Comparison of ENCODE assay signal across 28 cellular contexts in genomic region chr4:22850055-22850454, GRCh38.
DNase-seq lines count a peak whose midpoint lies in the region; ATAC-seq, FAIRE-seq and TF ChIP-seq lines count a peak whose summit lies in the region.
"Had no signal": no experiment of that assay in that cellular context is flagged by ENCODE, and none has a peak within 500 bp of the region (broad histone marks: within the 10 kb centered on the region; RNA-seq: fewer than 3 reads in every experiment).

No MANE protein-coding gene starts in this region.

- H3K79me2 ChIP-seq in GM12878 (ENCODE audit: control insufficient read depth, insufficient read depth, low read length): no peaks in the 10 kb centered on the region

- no peaks in the 10 kb centered on the region for H3K36me3 ChIP-seq in GM12878 (ENCODE audit: control insufficient read depth in 2 of 2, insufficient read depth in 2 of 2, low read length in 1 of 2)
- H3K36me3 ChIP-seq: BLaER1 treated with 17β-estradiol and CSF1 and Interleukin-3, amounts not matched to agents 10 nM and 100 nM; suprapubic skin had no signal

- H3K27me3 ChIP-seq in GM12878 (replicated peaks in 1 of 2; ENCODE audit: control insufficient read depth in 2 of 2, insufficient read depth in 2 of 2, low read length in 1 of 2): no peaks in the 10 kb centered on the region
- H3K27me3 ChIP-seq: BLaER1 treated with 17β-estradiol and CSF1 and Interleukin-3, amounts not matched to agents 10 nM and 100 nM; body of pancreas; suprapubic skin had no signal

- no peak for TF ChIP-seq RAD21 in GM12878 (IDR thresholded peaks at IDR 0.05; ENCODE audit: insufficient read depth, low read depth, low read length)

- POLR2A ChIA-PET in GM12878 (lab: Charles Lee): interaction anchor here (1.2 kb wide), 1 partner anchor 85 kb away, joined by 3 read pairs; no protein-coding TSS in a partner anchor

- no peak overlapping the region for H3K27ac ChIP-seq in GM12878 (ENCODE audit: control insufficient read depth, insufficient read depth)
- H3K27ac ChIP-seq: BLaER1 treated with 17β-estradiol and CSF1 and Interleukin-3, amounts not matched to agents 10 nM and 100 nM; body of pancreas; GM23248; suprapubic skin had no signal

- FAIRE-seq in GM12878 (lab: Jason Lieb, UNC): no peak
- FAIRE-seq: frontal cortex, GM12892, urothelium cell line had no signal

- no peaks in the 10 kb centered on the region for H3K4me1 ChIP-seq in GM12878 (ENCODE audit: control insufficient read depth, insufficient read depth, low read length)
- H3K4me1 ChIP-seq: BLaER1 treated with 17β-estradiol and CSF1 and Interleukin-3, amounts not matched to agents 10 nM and 100 nM; body of pancreas; suprapubic skin had no signal

- H2AFZ ChIP-seq in GM12878 (ENCODE audit: control insufficient read depth, low read depth, low read length): no peak overlapping the region
- H2AFZ ChIP-seq: GM23248 had no signal

- SMC1A ChIA-PET in GM12878 (lab: Charles Lee; ENCODE audit: uncharacterized antibody, unreplicated experiment): interaction anchor here (0.7 to 2.7 kb wide), 15 partner anchors 10 to 526 kb away, joined by 3 to 14 read pairs (median 3); no protein-coding TSS in a partner anchor

- no peak for TF ChIP-seq POLR2A in GM12878 (IDR thresholded peaks at IDR 0.05; ENCODE audit: low read depth, low read length)

- no peak for TF ChIP-seq CTCF in GM12878 (IDR thresholded peaks at IDR 0.05 in 2 of 3, conservative IDR thresholded peaks at IDR 0.05 in 1 of 3; ENCODE audit: control insufficient read depth in 2 of 3, extremely low read depth in 1 of 3, insufficient read depth in 1 of 3, low read depth in 3 of 3, low read length in 3 of 3)

- H3K9ac ChIP-seq in GM12878 (ENCODE audit: control insufficient read depth, insufficient read depth, low read length): no peak overlapping the region
- H3K9ac ChIP-seq: GM23248 had no signal

- H3K4me2 ChIP-seq in GM12878 (ENCODE audit: control insufficient read depth, insufficient read depth): no peak overlapping the region

- RAD21 ChIA-PET in GM12878 (lab: Charles Lee; ENCODE audit: unreplicated experiment): interaction anchor here (1.0 to 1.2 kb wide), 3 partner anchors 85 to 114 kb away, joined by 3 to 4 read pairs (median 3); no protein-coding TSS in a partner anchor

- DNase-seq in DMS 273 treated with DMSO at 0.1 percent for 48 hours (lab: John Stamatoyannopoulos, UW) (peak; percentile 52), NCI-H146 (lab: John Stamatoyannopoulos, UW) (peak; percentile 75), GM12878 (ENCODE audit: low read depth, low spot score) (no peak), NCI-H345 treated with DMSO at 0.1 percent for 48 hours (lab: John Stamatoyannopoulos, UW; ENCODE audit: unreplicated experiment) (no peak), nucleus accumbens (lab: John Stamatoyannopoulos, UW) (no peak)
- DNase-seq in activated CD4-positive, CD25-positive, alpha-beta regulatory T cell treated with anti-CD3 and anti-CD28 coated beads, Interleukin-2, amount 50 U/mL, for 72 hours: no peak
- no peak for DNase-seq in activated CD4-positive, alpha-beta T cell treated with anti-CD3 and anti-CD28 coated beads, Interleukin-2, amount 50 U/mL, for 48 hours
- DNase-seq: activated CD4-positive, alpha-beta T cell treated with anti-CD3 and anti-CD28 coated beads for 48 hours; activated naive CD4-positive, alpha-beta T cell; activated T-cell treated with anti-CD3 and anti-CD28 coated beads, Interleukin-2, amount 50 U/mL, for 24 hours; body of pancreas; dermis blood vessel endothelial cell; EL; GM23248; HFFc6; immature natural killer cell; naive B cell; NCI-H2029; NCI-H345; occipital lobe; SHP77 treated with DMSO at 0.1 percent for 48 hours; stimulated activated naive CD4-positive, alpha-beta T cell had no signal

- in situ Hi-C loops in GM12878 (cut with MboI): no loop called here

- no peak for TF ChIP-seq EP300 in GM12878 (IDR thresholded peaks at IDR 0.05; ENCODE audit: borderline replicate concordance in 1 of 2, control insufficient read depth in 1 of 2, low read depth in 2 of 2, low read length in 2 of 2)

- no peaks in the 10 kb centered on the region for H4K20me1 ChIP-seq in GM12878 (ENCODE audit: control insufficient read depth, insufficient read depth)
- H4K20me1 ChIP-seq: BLaER1 treated with 17β-estradiol and CSF1 and Interleukin-3, amounts not matched to agents 10 nM and 100 nM had no signal

- H3K9me3 ChIP-seq in GM12878 (replicated peaks; ENCODE audit: control insufficient read depth, insufficient read depth, low read length): no peaks in the 10 kb centered on the region
- H3K9me3 ChIP-seq: body of pancreas, suprapubic skin had no signal

- no TSS peak for BruUV-seq in GM12878 (replicated peaks; lab: Mats Ljungman, UMichigan)

- intact Hi-C loops in GM12878 (cut with micrococcal nuclease; ENCODE audit: unreplicated experiment): no loop called here

- CTCF ChIA-PET in GM12878 (lab: Yijun Ruan, JAX): interaction anchor here (0.7 to 2.0 kb wide), 6 partner anchors 10 to 492 kb away, joined by 3 to 6 read pairs (median 4); no protein-coding TSS in a partner anchor

- ATAC-seq in HG02623 (IDR thresholded peaks at IDR 0.05; ENCODE audit: unreplicated experiment): peak; percentile 16
- ATAC-seq in GM12878: peak; percentile 40
- ATAC-seq: body of pancreas had no signal

- no peak overlapping the region for H3K4me3 ChIP-seq in GM12878
- H3K4me3 ChIP-seq: BLaER1 treated with 17β-estradiol and CSF1 and Interleukin-3, amounts not matched to agents 10 nM and 100 nM; body of pancreas; GM23248 had no signal

TF ChIP-seq in GM12878, 131 proteins besides CTCF, POLR2A, EP300 and RAD21 (continues in another document):
- TF ChIP-seq, protein P1, sequence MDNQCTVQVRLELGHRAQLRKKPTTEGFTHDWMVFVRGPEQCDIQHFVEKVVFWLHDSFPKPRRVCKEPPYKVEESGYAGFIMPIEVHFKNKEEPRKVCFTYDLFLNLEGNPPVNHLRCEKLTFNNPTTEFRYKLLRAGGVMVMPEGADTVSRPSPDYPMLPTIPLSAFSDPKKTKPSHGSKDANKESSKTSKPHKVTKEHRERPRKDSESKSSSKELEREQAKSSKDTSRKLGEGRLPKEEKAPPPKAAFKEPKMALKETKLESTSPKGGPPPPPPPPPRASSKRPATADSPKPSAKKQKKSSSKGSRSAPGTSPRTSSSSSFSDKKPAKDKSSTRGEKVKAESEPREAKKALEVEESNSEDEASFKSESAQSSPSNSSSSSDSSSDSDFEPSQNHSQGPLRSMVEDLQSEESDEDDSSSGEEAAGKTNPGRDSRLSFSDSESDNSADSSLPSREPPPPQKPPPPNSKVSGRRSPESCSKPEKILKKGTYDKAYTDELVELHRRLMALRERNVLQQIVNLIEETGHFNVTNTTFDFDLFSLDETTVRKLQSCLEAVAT (IDR thresholded peaks at IDR 0.05): no peak
- TF ChIP-seq TBL1XR1 (IDR thresholded peaks at IDR 0.05; ENCODE audit: low read depth, low read length) (no peak), MEF2B (IDR thresholded peaks at IDR 0.05; ENCODE audit: partially characterized antibody, poor library complexity, severe bottlenecking) (no peak), CEBPZ (IDR thresholded peaks at IDR 0.05; ENCODE audit: low read depth, low read length) (no peak), MAX (IDR thresholded peaks at IDR 0.05; ENCODE audit: low read depth, low read length) (no peak), GATAD2B (conservative IDR thresholded peaks at IDR 0.05; ENCODE audit: low read depth) (no peak), WRNIP1 (IDR thresholded peaks at IDR 0.05; ENCODE audit: borderline replicate concordance, low read depth, low read length) (no peak), EZH2 (IDR thresholded peaks at IDR 0.05; ENCODE audit: borderline replicate concordance, control insufficient read depth, low read depth, low read length) (no peak), TCF7 (IDR thresholded peaks at IDR 0.05; ENCODE audit: borderline replicate concordance) (no peak)
- TF ChIP-seq, protein P2, sequence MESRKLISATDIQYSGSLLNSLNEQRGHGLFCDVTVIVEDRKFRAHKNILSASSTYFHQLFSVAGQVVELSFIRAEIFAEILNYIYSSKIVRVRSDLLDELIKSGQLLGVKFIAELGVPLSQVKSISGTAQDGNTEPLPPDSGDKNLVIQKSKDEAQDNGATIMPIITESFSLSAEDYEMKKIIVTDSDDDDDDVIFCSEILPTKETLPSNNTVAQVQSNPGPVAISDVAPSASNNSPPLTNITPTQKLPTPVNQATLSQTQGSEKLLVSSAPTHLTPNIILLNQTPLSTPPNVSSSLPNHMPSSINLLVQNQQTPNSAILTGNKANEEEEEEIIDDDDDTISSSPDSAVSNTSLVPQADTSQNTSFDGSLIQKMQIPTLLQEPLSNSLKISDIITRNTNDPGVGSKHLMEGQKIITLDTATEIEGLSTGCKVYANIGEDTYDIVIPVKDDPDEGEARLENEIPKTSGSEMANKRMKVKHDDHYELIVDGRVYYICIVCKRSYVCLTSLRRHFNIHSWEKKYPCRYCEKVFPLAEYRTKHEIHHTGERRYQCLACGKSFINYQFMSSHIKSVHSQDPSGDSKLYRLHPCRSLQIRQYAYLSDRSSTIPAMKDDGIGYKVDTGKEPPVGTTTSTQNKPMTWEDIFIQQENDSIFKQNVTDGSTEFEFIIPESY (IDR thresholded peaks at IDR 0.05): no peak

Comparison
In these comparisons a context has a peak if more than half of its experiments do, and no peak if none do; other contexts are left out.
1. DNase-seq: peak in DMS 273 treated with DMSO at 0.1 percent for 48 hours (single experiment) and NCI-H146 (single experiment); none in GM12878 (single experiment), NCI-H345 treated with DMSO at 0.1 percent for 48 hours (single experiment), nucleus accumbens (0 of 56), activated CD4-positive, CD25-positive, alpha-beta regulatory T cell treated with anti-CD3 and anti-CD28 coated beads, Interleukin-2, amount 50 U/mL, for 72 hours (single experiment) and activated CD4-positive, alpha-beta T cell treated with anti-CD3 and anti-CD28 coated beads, Interleukin-2, amount 50 U/mL, for 48 hours (0 of 2).